ENCODE assay signal across 23 cellular contexts in genomic region chr4:187294861-187295260, GRCh38.
DNase-seq lines count a peak whose midpoint lies in the region; ATAC-seq, FAIRE-seq and TF ChIP-seq lines count a peak whose summit lies in the region.
"Had no signal": no experiment of that assay in that cellular context is flagged by ENCODE, and none has a peak within 500 bp of the region (broad histone marks: within the 10 kb centered on the region; RNA-seq: fewer than 3 reads in every experiment).

No MANE protein-coding gene starts in this region.

- no peak for ATAC-seq in GM19463 (IDR thresholded peaks at IDR 0.05; ENCODE audit: unreplicated experiment)
- ATAC-seq in GM19455 (IDR thresholded peaks at IDR 0.05; ENCODE audit: unreplicated experiment), result no peak
- ATAC-seq: heart right ventricle, K562, WTC11 had no signal

- H3K27me3 ChIP-seq in keratinocyte (ENCODE audit: control insufficient read depth, extremely low read depth, insufficient read depth, low read length), result no peaks in the 10 kb centered on the region
- H3K27me3 ChIP-seq: cardiac muscle cell, esophagus muscularis mucosa, heart right ventricle, Peyer's patch, suprapubic skin, uterus had no signal

- H2AFZ ChIP-seq in keratinocyte (ENCODE audit: control insufficient read depth, low read length), result no peak overlapping the region

- dilution Hi-C loops in keratinocyte (cut with MboI; ENCODE audit: extremely low pct_ligation_motif_present, low sequenced_read_pairs), result no loop called here

- no peaks in the 10 kb centered on the region for H3K79me2 ChIP-seq in keratinocyte (ENCODE audit: control insufficient read depth, insufficient read depth, low read length)

- no peak overlapping the region for H3K9ac ChIP-seq in keratinocyte (ENCODE audit: control insufficient read depth, extremely low read depth, insufficient read depth, low read length)

- no peaks in the 10 kb centered on the region for H3K36me3 ChIP-seq in keratinocyte (ENCODE audit: control insufficient read depth in 2 of 2, extremely low read depth in 1 of 2, insufficient read depth in 2 of 2, low read length in 2 of 2)
- H3K36me3 ChIP-seq: cardiac muscle cell, esophagus muscularis mucosa, heart right ventricle, Peyer's patch, suprapubic skin, uterus had no signal

- peak; percentile 78 for FAIRE-seq in keratinocyte (lab: Jason Lieb, UNC)
- FAIRE-seq: GM12891, K562 had no signal

- H3K9me1 ChIP-seq in keratinocyte (ENCODE audit: control insufficient read depth, extremely low read depth, insufficient read depth, low read length), result no peaks in the 10 kb centered on the region

- H3K4me3 ChIP-seq in AG10803 (ENCODE audit: low read length) (no peak overlapping the region), LNCaP clone FGC (ENCODE audit: low read depth, low read length) (no peak overlapping the region), epithelial cell of esophagus (ENCODE audit: low read length) (no peak overlapping the region), keratinocyte (ENCODE audit: control insufficient read depth in 2 of 3, extremely low read depth in 1 of 3, insufficient read depth in 2 of 3, low read depth in 1 of 3, low read length in 3 of 3) (no peak overlapping the region)
- H3K4me3 ChIP-seq: cardiac muscle cell, esophagus muscularis mucosa, heart right ventricle, K562, Peyer's patch, SK-N-MC, suprapubic skin, uterus had no signal

- H3K4me1 ChIP-seq in keratinocyte (ENCODE audit: control insufficient read depth, extremely low read depth, insufficient read depth, low read length), result peaks cover 6% of the 10 kb centered on the region
- H3K4me1 ChIP-seq: esophagus muscularis mucosa, heart right ventricle, Peyer's patch, suprapubic skin, uterus had no signal

- H3K4me2 ChIP-seq in keratinocyte (ENCODE audit: control insufficient read depth, extremely low read depth, insufficient read depth, low read depth, low read length), result no peak overlapping the region

- no peak overlapping the region for H3K27ac ChIP-seq in keratinocyte (ENCODE audit: control insufficient read depth, insufficient read depth, low read length)
- H3K27ac ChIP-seq: cardiac muscle cell, esophagus muscularis mucosa, heart right ventricle, Peyer's patch, SK-N-MC, suprapubic skin, uterus had no signal

- no peak for TF ChIP-seq CTCF in AG10803 (conservative IDR thresholded peaks at IDR 0.05; ENCODE audit: low read length)
- TF ChIP-seq CTCF in LNCaP clone FGC (IDR thresholded peaks at IDR 0.05; ENCODE audit: control insufficient read depth, extremely low read depth, insufficient read depth), result no peak
- no peak for TF ChIP-seq CTCF in epithelial cell of esophagus (IDR thresholded peaks at IDR 0.05; ENCODE audit: insufficient read depth, low read depth, low read length, missing control alignments)
- TF ChIP-seq CTCF in keratinocyte (optimal IDR thresholded peaks at IDR 0.05 in 1 of 3, IDR thresholded peaks at IDR 0.05 in 1 of 3, conservative IDR thresholded peaks at IDR 0.05 in 1 of 3; ENCODE audit: extremely low read depth in 1 of 3, insufficient read depth in 2 of 3, low read length in 3 of 3), result no peak

- DNase-seq in AG10803 (ENCODE audit: low read depth), result peak; percentile 35
- peak; percentile 62 for DNase-seq in LNCaP clone FGC (ENCODE audit: low read depth)
- peak; percentile 92 for DNase-seq in epithelial cell of esophagus (ENCODE audit: low read depth)
- DNase-seq in keratinocyte (ENCODE audit: low read depth, low spot score), result peak; percentile 33
- DNase-seq in stimulated activated CD4-positive, alpha-beta T cell treated with anti-CD3 and anti-CD28 coated beads, Interleukin-2, amount 100 ng/mL, for 48 hours, result no peak
- no peak for DNase-seq in NCI-H510A treated with DMSO at 0.1 percent for 48 hours (lab: John Stamatoyannopoulos, UW)
- DNase-seq: activated CD4-positive, alpha-beta T cell treated with anti-CD3 and anti-CD28 coated beads, Interleukin-2, amount 50 U/mL, for 48 hours; amniotic stem cell; DMS153; GOT3; heart right ventricle; NCI-H2081; Peyer's patch; uterus had no signal

- no peaks in the 10 kb centered on the region for H3K9me3 ChIP-seq in keratinocyte (ENCODE audit: control insufficient read depth, low read depth, low read length)
- H3K9me3 ChIP-seq: esophagus muscularis mucosa, suprapubic skin, uterus had no signal

- H4K20me1 ChIP-seq in keratinocyte (ENCODE audit: control insufficient read depth, extremely low read depth, insufficient read depth, low read length), result no peaks in the 10 kb centered on the region

Comparison
In these comparisons a context has a peak if more than half of its experiments do, and no peak if none do; other contexts are left out.
1. DNase-seq: peak in AG10803 (single experiment), LNCaP clone FGC (single experiment), epithelial cell of esophagus (single experiment) and keratinocyte (single experiment); none in stimulated activated CD4-positive, alpha-beta T cell treated with anti-CD3 and anti-CD28 coated beads, Interleukin-2, amount 100 ng/mL, for 48 hours (0 of 2) and NCI-H510A treated with DMSO at 0.1 percent for 48 hours (single experiment).